ENCODE assay signal across 11 cellular contexts in the genomic region with DNA sequence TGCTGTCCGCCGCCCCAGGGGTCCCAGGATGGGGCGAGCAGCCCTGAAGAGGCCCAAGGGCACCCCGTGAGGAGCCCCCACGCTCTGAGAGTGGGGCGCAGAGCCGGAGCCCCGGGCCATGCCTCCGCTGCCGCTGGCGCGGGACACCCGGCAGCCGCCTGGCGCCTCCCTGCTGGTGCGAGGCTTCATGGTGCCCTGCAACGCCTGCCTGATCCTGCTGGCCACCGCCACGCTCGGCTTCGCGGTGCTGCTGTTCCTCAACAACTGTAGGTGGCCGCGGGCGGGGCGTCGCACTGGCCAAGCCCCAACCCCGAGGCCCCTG. TPM values are rescaled to one million over a fixed set of nuclear protein-coding genes. Genes with fewer than 3 reads are reported as not detected.
DNase-seq lines count a peak whose midpoint lies in the region.
"Had no signal": no experiment of that assay in that cellular context is flagged by ENCODE, and none has a peak within 500 bp of the region (broad histone marks: within the 10 kb centered on the region; RNA-seq: fewer than 3 reads in every experiment).

No MANE protein-coding gene starts in this region.

- H4K8ac ChIP-seq in neuronal stem cell (ENCODE audit: low read depth, low read length), result no peak overlapping the region

- no peak overlapping the region for H2BK120ac ChIP-seq in neuronal stem cell (ENCODE audit: low read depth, low read length)

- DNase-seq in NCI-H748 (lab: John Stamatoyannopoulos, UW; ENCODE audit: unreplicated experiment), result peak; percentile 52
- DNase-seq in NCI-H748 treated with DMSO at 0.1 percent for 48 hours (lab: John Stamatoyannopoulos, UW), result no peak
- DNase-seq in activated T-helper 2 cell treated with anti-CD3 and anti-CD28 coated beads, Interferon-gamma antibody, Interleukin-2, Interleukin-4, amounts not matched to agents 10 μg/mL and 5 μg/mL and 100 μg/mL, durations not matched to agents 14 hours and 24 hours and 36 hours (ENCODE audit: low spot score), result no peak
- DNase-seq in neuronal stem cell (ENCODE audit: low spot score), result no peak
- no peak for DNase-seq in ACHN
- DNase-seq in dedifferentiated amniotic fluid mesenchymal stem cell (ENCODE audit: extremely low spot score), result no peak
- DNase-seq: occipital lobe, OCI-M1 had no signal

- peaks cover 25 to 38% of the 10 kb centered on the region in 2 donors for H3K36me3 ChIP-seq in neuronal stem cell (replicated peaks in 1 of 2; ENCODE audit: control insufficient read depth in 2 of 2, insufficient read depth in 2 of 2, low read length in 2 of 2)

- H2AFZ ChIP-seq in neuronal stem cell (ENCODE audit: low read length), result no peak overlapping the region

- H3K9me3 ChIP-seq in neuronal stem cell (replicated peaks in 1 of 2; ENCODE audit: control insufficient read depth in 2 of 2, insufficient read depth in 1 of 2, low read depth in 1 of 2, low read length in 2 of 2), result peaks cover 0 to 1% of the 10 kb centered on the region in 2 donors
- H3K9me3 ChIP-seq: A549 had no signal

- no peaks in the 10 kb centered on the region for H3K36me3 Mint-ChIP-seq in activated T-helper 2 cell treated with anti-CD3 and anti-CD28 coated beads, Interferon-gamma antibody, Interleukin-2, Interleukin-4, amounts not matched to agents 10 μg/mL and 5 μg/mL and 100 μg/mL, durations not matched to agents 14 hours and 24 hours and 36 hours (ENCODE audit: low read depth)

- peak overlapping the region; percentile 77 for H3K4me2 ChIP-seq in neuronal stem cell (ENCODE audit: insufficient read depth, low read length, poor library complexity, severe bottlenecking)
- H3K4me2 ChIP-seq: A549 had no signal

- intact Hi-C loops in activated T-helper 2 cell treated with anti-CD3 and anti-CD28 coated beads, Interferon-gamma antibody, Interleukin-2, Interleukin-4, amounts not matched to agents 10 μg/mL and 5 μg/mL and 100 μg/mL, durations not matched to agents 14 hours and 24 hours and 36 hours (cut with micrococcal nuclease), result loop anchor here (5.0 kb wide), 1 partner anchor 258 kb away; no protein-coding TSS in a partner anchor

- peak overlapping the region; percentile 96 for H3K18ac ChIP-seq in neuronal stem cell (ENCODE audit: low read length)

- H3K9me3 Mint-ChIP-seq in activated T-helper 2 cell treated with anti-CD3 and anti-CD28 coated beads, Interferon-gamma antibody, Interleukin-2, Interleukin-4, amounts not matched to agents 10 μg/mL and 5 μg/mL and 100 μg/mL, durations not matched to agents 14 hours and 24 hours and 36 hours, result no peaks in the 10 kb centered on the region

- H2BK15ac ChIP-seq in neuronal stem cell (ENCODE audit: low read length), result peak overlapping the region; percentile 89

- H3K23ac ChIP-seq in neuronal stem cell (ENCODE audit: low read depth, low read length, poor library complexity), result peak overlapping the region; percentile 65

- no peak overlapping the region for H2BK12ac ChIP-seq in neuronal stem cell (ENCODE audit: low read length)

- in situ Hi-C loops in ACHN (cut with HindIII; ENCODE audit: low pct_ligation_motif_present, low pct_unique_long_range_greater_than_20kb, low sequenced_read_pairs), result no loop called here

- no peak overlapping the region for H3K14ac ChIP-seq in neuronal stem cell (ENCODE audit: low read length)

- peaks cover 22 to 45% of the 10 kb centered on the region in 2 donors for H3K4me1 ChIP-seq in neuronal stem cell (ENCODE audit: control insufficient read depth in 2 of 2, insufficient read depth in 1 of 2, low read depth in 1 of 2, low read length in 2 of 2)
- H3K4me1 ChIP-seq: A549 had no signal

- WGBS in neuronal stem cell (ENCODE audit: extremely low coverage in 2 of 2, insufficient read length in 2 of 2, insufficient replicate concordance in 1 of 2), 2 donors, result no CpG with 5 or more reads among the region's 28 CpGs

- peaks cover 22% of the 10 kb centered on the region for H3K79me1 ChIP-seq in neuronal stem cell (ENCODE audit: low read depth, low read length)

- peaks cover 0 to 5% (median 0%) of the 10 kb centered on the region in 3 experiments for H3K27me3 ChIP-seq in neuronal stem cell (ENCODE audit: control insufficient read depth in 3 of 3, insufficient read depth in 3 of 3, low read depth in 1 of 3, low read length in 3 of 3)

- H2BK5ac ChIP-seq in neuronal stem cell (ENCODE audit: low read length), result no peak overlapping the region

- H3K9ac ChIP-seq in neuronal stem cell (ENCODE audit: low read depth, low read length, poor library complexity), result peak overlapping the region; percentile 72

- peaks cover 12% of the 10 kb centered on the region for H3K4me1 Mint-ChIP-seq in activated T-helper 2 cell treated with anti-CD3 and anti-CD28 coated beads, Interferon-gamma antibody, Interleukin-2, Interleukin-4, amounts not matched to agents 10 μg/mL and 5 μg/mL and 100 μg/mL, durations not matched to agents 14 hours and 24 hours and 36 hours (ENCODE audit: low read depth)

- no peak overlapping the region for H3K27ac Mint-ChIP-seq in activated T-helper 2 cell treated with anti-CD3 and anti-CD28 coated beads, Interferon-gamma antibody, Interleukin-2, Interleukin-4, amounts not matched to agents 10 μg/mL and 5 μg/mL and 100 μg/mL, durations not matched to agents 14 hours and 24 hours and 36 hours

- H2AK5ac ChIP-seq in neuronal stem cell (ENCODE audit: low read depth, low read length), result peak overlapping the region; percentile 88

- H4K91ac ChIP-seq in neuronal stem cell (ENCODE audit: low read depth, low read length, poor library complexity), result no peak overlapping the region

- H3K4me3 ChIP-seq in neuronal stem cell (ENCODE audit: low read length in 2 of 2), result peak overlapping the region in 1 of 2 donors; percentile 38
- H3K4me3 ChIP-seq: A549 had no signal

- peaks cover 29% of the 10 kb centered on the region for H3K27me3 Mint-ChIP-seq in activated T-helper 2 cell treated with anti-CD3 and anti-CD28 coated beads, Interferon-gamma antibody, Interleukin-2, Interleukin-4, amounts not matched to agents 10 μg/mL and 5 μg/mL and 100 μg/mL, durations not matched to agents 14 hours and 24 hours and 36 hours (ENCODE audit: low read depth)

- H3K27ac ChIP-seq in neuronal stem cell (replicated peaks; ENCODE audit: low read length), result no peak overlapping the region
- H3K27ac ChIP-seq: A549 had no signal

- no peak overlapping the region for H3K4ac ChIP-seq in neuronal stem cell (ENCODE audit: low read length)

- H3K4me3 Mint-ChIP-seq in activated T-helper 2 cell treated with anti-CD3 and anti-CD28 coated beads, Interferon-gamma antibody, Interleukin-2, Interleukin-4, amounts not matched to agents 10 μg/mL and 5 μg/mL and 100 μg/mL, durations not matched to agents 14 hours and 24 hours and 36 hours (ENCODE audit: low read depth), result peak overlapping the region; percentile 54

RNA-seq across cellular contexts. Expression of gene AGRN, which starts 14.5 kb away (rescaled TPM):
- total RNA-seq in activated T-helper 2 cell treated with anti-CD3 and anti-CD28 coated beads, Interferon-gamma antibody, Interleukin-2, Interleukin-4, amounts not matched to agents 10 μg/mL and 5 μg/mL and 100 μg/mL, durations not matched to agents 14 hours and 24 hours and 36 hours, result 27.6 and 29.2 TPM in 2 replicates
- polyA plus RNA-seq in neuronal stem cell (2013, experiment 1 of 2), result 79.8 TPM
- 78.9 TPM for polyA plus RNA-seq in neuronal stem cell (2013, experiment 2 of 2)

RNA-seq across cellular contexts. Expression of gene ISG15, which starts 21.1 kb away (rescaled TPM):
- total RNA-seq in activated T-helper 2 cell treated with anti-CD3 and anti-CD28 coated beads, Interferon-gamma antibody, Interleukin-2, Interleukin-4, amounts not matched to agents 10 μg/mL and 5 μg/mL and 100 μg/mL, durations not matched to agents 14 hours and 24 hours and 36 hours, result 31.9 and 33.8 TPM in 2 replicates
- polyA plus RNA-seq in neuronal stem cell (2013, experiment 1 of 2), result 44.0 TPM
- polyA plus RNA-seq in neuronal stem cell (2013, experiment 2 of 2), result 44.5 TPM

RNA-seq across cellular contexts. Expression of gene HES4, which starts 34.5 kb away (rescaled TPM):
- total RNA-seq in activated T-helper 2 cell treated with anti-CD3 and anti-CD28 coated beads, Interferon-gamma antibody, Interleukin-2, Interleukin-4, amounts not matched to agents 10 μg/mL and 5 μg/mL and 100 μg/mL, durations not matched to agents 14 hours and 24 hours and 36 hours, result 2.0 and 3.1 TPM in 2 replicates
- polyA plus RNA-seq in neuronal stem cell (2013, experiment 1 of 2), result 312 TPM
- polyA plus RNA-seq in neuronal stem cell (2013, experiment 2 of 2), result 285 TPM

RNA-seq across cellular contexts. Expression of gene RNF223, which starts 39.7 kb away (rescaled TPM):
- total RNA-seq in activated T-helper 2 cell treated with anti-CD3 and anti-CD28 coated beads, Interferon-gamma antibody, Interleukin-2, Interleukin-4, amounts not matched to agents 10 μg/mL and 5 μg/mL and 100 μg/mL, durations not matched to agents 14 hours and 24 hours and 36 hours, result not detected in 2 replicates
- 0.03 TPM for polyA plus RNA-seq in neuronal stem cell (2013, experiment 1 of 2)
- 0.01 TPM for polyA plus RNA-seq in neuronal stem cell (2013, experiment 2 of 2)
- total RNA-seq: chondrocyte, LHCN-M2, occipital lobe had no signal

RNA-seq across cellular contexts. Expression of gene PERM1, which starts 52.5 kb away (rescaled TPM):
- not detected in 2 replicates for total RNA-seq in activated T-helper 2 cell treated with anti-CD3 and anti-CD28 coated beads, Interferon-gamma antibody, Interleukin-2, Interleukin-4, amounts not matched to agents 10 μg/mL and 5 μg/mL and 100 μg/mL, durations not matched to agents 14 hours and 24 hours and 36 hours
- polyA plus RNA-seq in neuronal stem cell (2013, experiment 1 of 2), result not detected
- 0.01 TPM for polyA plus RNA-seq in neuronal stem cell (2013, experiment 2 of 2)
- total RNA-seq: LHCN-M2 had no signal
